ENCODE assay signal across 8 cellular contexts in genomic region chr19:10835089-10835753, GRCh38. TPM values are rescaled to one million over a fixed set of nuclear protein-coding genes. Genes with fewer than 3 reads are reported as not detected.
A peak's percentile ranks its signal among the peaks of the same experiment; 100 is the strongest.
DNase-seq lines count a peak whose midpoint lies in the region; ATAC-seq, FAIRE-seq and TF ChIP-seq lines count a peak whose summit lies in the region.

No MANE protein-coding gene starts in this region.

- dilution Hi-C loops in keratinocyte (cut with MboI; ENCODE audit: extremely low pct_ligation_motif_present, low sequenced_read_pairs), result no loop called here

- H3K36me3 Mint-ChIP-seq in astrocyte (ENCODE audit: low read depth, unreplicated experiment), result peaks cover 4% of the 10 kb centered on the region

- DNase-seq in AG04449 (ENCODE audit: low read depth, low spot score) (no peak), HEK293T (ENCODE audit: extremely low spot score) (no peak), astrocyte (ENCODE audit: low read depth) (no peak), keratinocyte (ENCODE audit: low read depth, low spot score) (peak; percentile 97), HT-29 (ENCODE audit: low spot score) (no peak), cerebellar cortex (ENCODE audit: low spot score) (no peak)

- CTCF ChIA-PET in AG04449 (lab: Yijun Ruan, JAX) (interaction anchor here (0.8 to 25.0 kb wide), 8 partner anchors 9 to 117 kb away, joined by 3 to 559 read pairs (median 6); partner anchors contain the start of genes CARM1 and DNM2), HEK293T (lab: Yijun Ruan, JAX) (interaction anchor here (1.0 to 2.1 kb wide), 5 partner anchors 23 to 36 kb away, joined by 4 to 9 read pairs (median 6); partner anchors contain the start of gene CARM1)

- peaks cover 8% of the 10 kb centered on the region for H3K9me3 ChIP-seq in astrocyte (ENCODE audit: insufficient read depth, low read depth, low read length)
- no peaks in the 10 kb centered on the region for H3K9me3 ChIP-seq in keratinocyte (ENCODE audit: control insufficient read depth, low read depth, low read length)
- H3K9me3 ChIP-seq in subcutaneous abdominal adipose tissue (ENCODE audit: control insufficient read depth in 5 of 5, low read length in 5 of 5), result peaks cover 0 to 6% (median 5%) of the 10 kb centered on the region in 5 donors

- H3K4me3 ChIP-seq in AG04449 (ENCODE audit: low read depth, low read length) (peak overlapping the region; percentile 55), astrocyte (ENCODE audit: insufficient read depth, low read depth, low read length) (peak overlapping the region; percentile 57), keratinocyte (ENCODE audit: control insufficient read depth in 2 of 3, extremely low read depth in 1 of 3, insufficient read depth in 2 of 3, low read depth in 1 of 3, low read length in 3 of 3) (peak overlapping the region; percentile 59 to 62 (median 59)), subcutaneous abdominal adipose tissue (ENCODE audit: low read depth in 1 of 5, low read length in 5 of 5) (peak overlapping the region; percentile 57 to 82 (median 75))

- peak overlapping the region; percentile 47 for H3K9ac ChIP-seq in astrocyte (ENCODE audit: low read length)
- peak overlapping the region; percentile 43 for H3K9ac ChIP-seq in keratinocyte (ENCODE audit: control insufficient read depth, extremely low read depth, insufficient read depth, low read length)
- peak overlapping the region in 3 of 5 donors; percentile 13 to 53 (median 48) for H3K9ac ChIP-seq in subcutaneous abdominal adipose tissue (ENCODE audit: low read length in 5 of 5)

- H3K79me2 ChIP-seq in astrocyte (ENCODE audit: insufficient read depth, low read length) (peaks cover 5% of the 10 kb centered on the region), keratinocyte (ENCODE audit: control insufficient read depth, insufficient read depth, low read length) (no peaks in the 10 kb centered on the region)

- no peaks in the 10 kb centered on the region for H3K27me3 ChIP-seq in astrocyte (ENCODE audit: insufficient read depth, low read length)
- no peaks in the 10 kb centered on the region for H3K27me3 ChIP-seq in keratinocyte (ENCODE audit: control insufficient read depth, extremely low read depth, insufficient read depth, low read length)
- no peaks in the 10 kb centered on the region for H3K27me3 ChIP-seq in subcutaneous abdominal adipose tissue (ENCODE audit: control insufficient read depth in 5 of 5, insufficient read depth in 4 of 5, low read length in 5 of 5)

- peak overlapping the region; percentile 100 for H3K27ac Mint-ChIP-seq in astrocyte (ENCODE audit: unreplicated experiment)

- peaks cover 3% of the 10 kb centered on the region for H3K4me1 Mint-ChIP-seq in astrocyte (ENCODE audit: low read depth, unreplicated experiment)

- TF ChIP-seq CTCF in AG04449 (IDR thresholded peaks at IDR 0.05; ENCODE audit: insufficient read depth, low read length, missing control alignments), result no peak
- no peak for TF ChIP-seq CTCF in astrocyte (IDR thresholded peaks at IDR 0.05; ENCODE audit: insufficient read depth, low read depth, low read length)
- TF ChIP-seq CTCF in keratinocyte (optimal IDR thresholded peaks at IDR 0.05 in 1 of 3, IDR thresholded peaks at IDR 0.05 in 1 of 3, conservative IDR thresholded peaks at IDR 0.05 in 1 of 3; ENCODE audit: extremely low read depth in 1 of 3, insufficient read depth in 2 of 3, low read length in 3 of 3), result no peak

- peaks cover 2% of the 10 kb centered on the region for H3K9me1 ChIP-seq in keratinocyte (ENCODE audit: control insufficient read depth, extremely low read depth, insufficient read depth, low read length)

- FAIRE-seq in astrocyte (lab: Jason Lieb, UNC) (no peak), keratinocyte (lab: Jason Lieb, UNC) (no peak)

- no peaks in the 10 kb centered on the region for H3K27me3 Mint-ChIP-seq in astrocyte (ENCODE audit: low read depth, unreplicated experiment)

- POLR2A ChIA-PET in AG04449 (lab: Yijun Ruan, JAX), result interaction anchor here (0.5 to 1.7 kb wide), 10 partner anchors 9 to 140 kb away, joined by 3 to 11 read pairs (median 4); partner anchors contain the start of genes CARM1 and DNM2
- POLR2A ChIA-PET in HEK293T (lab: Yijun Ruan, JAX), result interaction anchor here (0.6 to 2.5 kb wide), 26 partner anchors 9 to 384 kb away, joined by 3 to 72 read pairs (median 8); partner anchors contain the start of genes C19orf38, CARM1, CDKN2D and DNM2

- peak overlapping the region; percentile 85 for H3K4me3 Mint-ChIP-seq in astrocyte (ENCODE audit: unreplicated experiment)

- H3K9me3 Mint-ChIP-seq in astrocyte (ENCODE audit: unreplicated experiment), result peaks cover 9% of the 10 kb centered on the region

- no peaks in the 10 kb centered on the region for H3K36me3 ChIP-seq in astrocyte (ENCODE audit: insufficient read depth, low read length)
- H3K36me3 ChIP-seq in keratinocyte (ENCODE audit: control insufficient read depth in 2 of 2, extremely low read depth in 1 of 2, insufficient read depth in 2 of 2, low read length in 2 of 2), result peaks cover 13 to 14% of the 10 kb centered on the region in 2 experiments
- peaks cover 0 to 42% (median 30%) of the 10 kb centered on the region in 5 donors for H3K36me3 ChIP-seq in subcutaneous abdominal adipose tissue (ENCODE audit: control insufficient read depth in 5 of 5, insufficient read depth in 5 of 5, low read length in 5 of 5)

- ATAC-seq in HG02840 (IDR thresholded peaks at IDR 0.05; ENCODE audit: low FRiP score, unreplicated experiment), result no peak

- no peak overlapping the region for H2AFZ ChIP-seq in astrocyte (ENCODE audit: low read depth, low read length)
- peak overlapping the region; percentile 11 for H2AFZ ChIP-seq in keratinocyte (ENCODE audit: control insufficient read depth, low read length)

- peak overlapping the region; percentile 94 for H3K4me2 ChIP-seq in astrocyte (ENCODE audit: low read length)
- H3K4me2 ChIP-seq in keratinocyte (ENCODE audit: control insufficient read depth, extremely low read depth, insufficient read depth, low read depth, low read length), result peak overlapping the region; percentile 76

- H3K4me1 ChIP-seq in astrocyte (ENCODE audit: insufficient read depth, low read length) (peaks cover 15% of the 10 kb centered on the region), keratinocyte (ENCODE audit: control insufficient read depth, extremely low read depth, insufficient read depth, low read length) (peaks cover 5% of the 10 kb centered on the region), subcutaneous abdominal adipose tissue (ENCODE audit: control insufficient read depth in 5 of 5, insufficient read depth in 5 of 5, low read length in 5 of 5) (peaks cover 0 to 20% (median 17%) of the 10 kb centered on the region in 5 donors)

- H3K27ac ChIP-seq in astrocyte (ENCODE audit: low read depth, low read length) (no peak overlapping the region), keratinocyte (ENCODE audit: control insufficient read depth, insufficient read depth, low read length) (peak overlapping the region; percentile 29), subcutaneous abdominal adipose tissue (ENCODE audit: low read depth, low read length) (peak overlapping the region; percentile 99)

- H4K20me1 ChIP-seq in astrocyte (ENCODE audit: insufficient read depth, low read length), result peaks cover 6% of the 10 kb centered on the region
- H4K20me1 ChIP-seq in keratinocyte (ENCODE audit: control insufficient read depth, extremely low read depth, insufficient read depth, low read length), result no peaks in the 10 kb centered on the region

TF ChIP-seq in HEK293T, 16 proteins besides CTCF, POLR2A, EP300 and RAD21:
- TF ChIP-seq PKNOX1 (IDR thresholded peaks at IDR 0.05) (no peak), HDGF (IDR thresholded peaks at IDR 0.05; ENCODE audit: borderline replicate concordance) (0 out of 2 replicates have a peak, but pooled peaks have one; percentile 17), ZNF384 (IDR thresholded peaks at IDR 0.05) (no peak)

RNA-seq across cellular contexts. Expression of gene TMED1, which starts 0.8 kb away (rescaled TPM):
- total RNA-seq in astrocyte, result 27.0 and 29.7 TPM in 2 replicates
- 18.2 to 24.8 TPM (median 19.2 TPM) in 3 replicates for polyA plus RNA-seq in keratinocyte
- 10.2 TPM for polyA plus RNA-seq in keratinocyte (2011; ENCODE audit: low read depth)
- polyA plus RNA-seq in keratinocyte (2011; cell fraction: cytosol; rRNA removed), result 13.0 and 20.9 TPM in 2 replicates
- 15.3 and 19.5 TPM in 2 replicates for polyA plus RNA-seq in keratinocyte (2011; cell fraction: nucleus; rRNA removed)
- 16.7 and 21.4 TPM in 2 replicates for polyA plus RNA-seq in keratinocyte (2012; ENCODE audit: low replicate concordance)
- 5.0 to 7.4 TPM (median 6.9 TPM) in 3 replicates for polyA minus RNA-seq in keratinocyte
- 22.3 TPM for polyA minus RNA-seq in keratinocyte (2011; cell fraction: cytosol; rRNA and poly(A)+ RNA removed)
- polyA minus RNA-seq in keratinocyte (2011; cell fraction: nucleus; rRNA and poly(A)+ RNA removed), result 7.1 and 7.6 TPM in 2 replicates
- total RNA-seq in HT-29 (2014; rRNA removed; shearing (Covaris generic)), result 30.7 and 34.0 TPM in 2 replicates

RNA-seq across cellular contexts. Expression of gene C19orf38, which starts 13.0 kb away (rescaled TPM):
- total RNA-seq in astrocyte, result 0.23 and 0.58 TPM in 2 replicates
- polyA plus RNA-seq in keratinocyte, result 0.14 to 0.22 TPM in 2 of 3 replicates, not detected in the other
- not detected for polyA plus RNA-seq in keratinocyte (2011; ENCODE audit: low read depth)
- 0.15 and 0.21 TPM in 2 replicates for polyA plus RNA-seq in keratinocyte (2011; cell fraction: cytosol; rRNA removed)
- 0.29 and 0.31 TPM in 2 replicates for polyA plus RNA-seq in keratinocyte (2011; cell fraction: nucleus; rRNA removed)
- polyA plus RNA-seq in keratinocyte (2012; ENCODE audit: low replicate concordance), result 0.61 TPM in 1 of 2 replicates, not detected in the other
- not detected in 3 replicates for polyA minus RNA-seq in keratinocyte
- polyA minus RNA-seq in keratinocyte (2011; cell fraction: cytosol; rRNA and poly(A)+ RNA removed), result not detected
- polyA minus RNA-seq in keratinocyte (2011; cell fraction: nucleus; rRNA and poly(A)+ RNA removed), result 0.42 TPM in 1 of 2 replicates, not detected in the other
- 0.13 TPM in 1 of 2 replicates, not detected in the other for total RNA-seq in HT-29 (2014; rRNA removed; shearing (Covaris generic))

RNA-seq across cellular contexts. Expression of gene CARM1, which starts 36.1 kb away (rescaled TPM):
- 62.6 and 62.7 TPM in 2 replicates for total RNA-seq in astrocyte
- 22.8 to 50.8 TPM (median 23.7 TPM) in 3 replicates for polyA plus RNA-seq in keratinocyte
- polyA plus RNA-seq in keratinocyte (2011; ENCODE audit: low read depth), result 8.4 TPM
- polyA plus RNA-seq in keratinocyte (2011; cell fraction: cytosol; rRNA removed), result 19.8 and 34.8 TPM in 2 replicates
- polyA plus RNA-seq in keratinocyte (2011; cell fraction: nucleus; rRNA removed), result 26.2 and 31.9 TPM in 2 replicates
- 25.0 and 55.7 TPM in 2 replicates for polyA plus RNA-seq in keratinocyte (2012; ENCODE audit: low replicate concordance)
- polyA minus RNA-seq in keratinocyte, result 31.8 to 90.8 TPM (median 35.4 TPM) in 3 replicates
- 56.6 TPM for polyA minus RNA-seq in keratinocyte (2011; cell fraction: cytosol; rRNA and poly(A)+ RNA removed)
- 20.3 and 21.2 TPM in 2 replicates for polyA minus RNA-seq in keratinocyte (2011; cell fraction: nucleus; rRNA and poly(A)+ RNA removed)
- total RNA-seq in HT-29 (2014; rRNA removed; shearing (Covaris generic)), result 40.7 and 46.0 TPM in 2 replicates
